Comparison of ENCODE assay signal across 21 cellular contexts in the genomic region with DNA sequence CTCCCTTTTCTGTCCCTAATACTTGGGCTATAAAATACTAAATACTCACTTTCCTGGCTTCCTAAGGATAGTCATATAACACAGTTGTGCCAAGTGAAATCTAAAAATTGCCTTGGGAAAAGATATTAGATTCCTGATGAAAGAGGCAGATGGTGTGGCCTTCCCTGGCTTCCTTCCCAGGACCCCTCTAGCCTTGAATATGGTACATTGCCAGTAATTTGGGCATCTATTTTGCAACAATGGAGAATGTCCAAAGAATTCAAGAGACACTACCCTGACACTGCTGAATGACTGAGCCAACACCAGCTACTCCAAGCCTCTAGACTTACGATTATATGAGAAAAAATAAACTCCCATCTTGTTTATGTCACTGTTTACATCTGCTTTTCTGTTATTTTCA. TPM values are rescaled to one million over a fixed set of nuclear protein-coding genes. Genes with fewer than 3 reads are reported as not detected.
"Had no signal": no experiment of that assay in that cellular context is flagged by ENCODE, and none has a peak within 500 bp of the region (broad histone marks: within the 10 kb centered on the region; RNA-seq: fewer than 3 reads in every experiment).

No MANE protein-coding gene starts in this region.

- H3K27me3 Mint-ChIP-seq: activated CD4-positive, alpha-beta memory T cell treated with anti-CD3 and anti-CD28 coated beads for 36 hours; activated CD8-positive, alpha-beta memory T cell treated with anti-CD3 and anti-CD28 coated beads, Interleukin-2, amount 10 ng/mL, durations not matched to agents 7 days and 5 days had no signal

- ATAC-seq: activated CD4-positive, CD25-positive, alpha-beta regulatory T cell treated with anti-CD3 and anti-CD28 coated beads, Interleukin-2, amount 50 U/mL, for 24 hours; activated CD8-positive, alpha-beta memory T cell treated with anti-CD3 and anti-CD28 coated beads, Interleukin-2, amount 10 ng/mL, durations not matched to agents 7 days and 5 days; activated naive CD4-positive, alpha-beta T cell treated with anti-CD3 and anti-CD28 coated beads, Interleukin-2, amount 50 U/mL, for 72 hours had no signal

- H3K9me3 ChIP-seq: esophagus muscularis mucosa, transverse colon had no signal

- H3K27me3 ChIP-seq: esophagus muscularis mucosa, transverse colon had no signal

- H3K4me3 Mint-ChIP-seq: activated CD4-positive, alpha-beta memory T cell treated with anti-CD3 and anti-CD28 coated beads for 36 hours; activated CD8-positive, alpha-beta memory T cell treated with anti-CD3 and anti-CD28 coated beads, Interleukin-2, amount 10 ng/mL, durations not matched to agents 7 days and 5 days; immature natural killer cell; nephron progenitor cell had no signal

- H3K4me3 ChIP-seq: esophagus muscularis mucosa, skin epidermis, transverse colon had no signal

- H3K4me1 Mint-ChIP-seq: immature natural killer cell had no signal

- H3K4me1 ChIP-seq: esophagus muscularis mucosa, transverse colon had no signal

- H3K27ac Mint-ChIP-seq: activated CD8-positive, alpha-beta memory T cell treated with anti-CD3 and anti-CD28 coated beads, Interleukin-2, amount 10 ng/mL, durations not matched to agents 7 days and 5 days; immature natural killer cell; nephron progenitor cell had no signal

- H3K27ac ChIP-seq: esophagus muscularis mucosa, skin epidermis, transverse colon had no signal

- DNase-seq: activated CD4-positive, alpha-beta memory T cell treated with anti-CD3 and anti-CD28 coated beads for 36 hours; activated CD8-positive, alpha-beta memory T cell treated with anti-CD3 and anti-CD28 coated beads, Interleukin-2, amount 10 ng/mL, durations not matched to agents 7 days and 5 days; activated gamma-delta T cell; activated T-cell treated with anti-CD3 and anti-CD28 coated beads, Interleukin-2, amount 50 U/mL, for 1 hour; cortex of kidney; effector CD4-positive, alpha-beta T cell; immature natural killer cell; mesendoderm; nephron progenitor cell; occipital lobe; stimulated activated CD4-positive, alpha-beta T cell treated with anti-CD3 and anti-CD28 coated beads, Interleukin-15, amount 100 ng/mL, for 24 hours; stimulated activated CD4-positive, alpha-beta T cell treated with anti-CD3 and anti-CD28 coated beads, Interleukin-4, amount 100 ng/mL, for 1 hour; stimulated activated naive CD4-positive, alpha-beta T cell treated with Interleukin-2 at 50 U/mL for 16 hours; transverse colon had no signal

RNA-seq across cellular contexts. Expression of a gene that starts 35.7 kb away (rescaled TPM):
- total RNA-seq: activated CD4-positive, alpha-beta memory T cell treated with anti-CD3 and anti-CD28 coated beads for 36 hours; activated CD8-positive, alpha-beta memory T cell treated with anti-CD3 and anti-CD28 coated beads, Interleukin-2, amount 10 ng/mL, durations not matched to agents 7 days and 5 days; activated naive CD4-positive, alpha-beta T cell treated with anti-CD3 and anti-CD28 coated beads, Interleukin-2, amount 50 U/mL, for 72 hours; esophagus muscularis mucosa; fibroblast of villous mesenchyme; liver; posterior vena cava; transverse colon had no signal
- polyA plus RNA-seq: immature natural killer cell, liver had no signal
